Comparison of ENCODE assay signal across 8 cellular contexts in genomic region chr12:103924761-103925641, GRCh38. TPM values are rescaled to one million over a fixed set of nuclear protein-coding genes. Genes with fewer than 3 reads are reported as not detected.
DNase-seq lines count a peak whose midpoint lies in the region; ATAC-seq and TF ChIP-seq lines count a peak whose summit lies in the region.

No MANE protein-coding gene starts in this region.

- H4K20me1 ChIP-seq in OCI-LY3 (ENCODE audit: insufficient read depth, low read length) = no peaks in the 10 kb centered on the region

- H3K4me2 ChIP-seq in OCI-LY3 (ENCODE audit: low read length) = peak overlapping the region; percentile 76

- H3K4me3 ChIP-seq in breast epithelium = no peak overlapping the region
- H3K4me3 ChIP-seq in OCI-LY3 (ENCODE audit: low read length) = peak overlapping the region; percentile 57
- H3K4me3 ChIP-seq in right lobe of liver = no peak overlapping the region

- no TSS peak for BruUV-seq in MCF 10A (replicated peaks; lab: Mats Ljungman, UMichigan)

- H2AFZ ChIP-seq in OCI-LY3 (ENCODE audit: low read depth, low read length) = peak overlapping the region; percentile 19; the same call in 1 of the 2 replicates

- H3K4me1 ChIP-seq in breast epithelium = no peaks in the 10 kb centered on the region
- peaks cover 50% of the 10 kb centered on the region for H3K4me1 ChIP-seq in OCI-LY3 (ENCODE audit: low read length)
- H3K4me1 ChIP-seq in right lobe of liver = peaks cover 0 to 5% (median 0%) of the 10 kb centered on the region in 4 donors

- ATAC-seq in HG02885 (IDR thresholded peaks at IDR 0.05; ENCODE audit: poor library complexity, unreplicated experiment) (peak; percentile 36), right lobe of liver (no peak)
- ATAC-seq in central memory CD8-positive, alpha-beta T cell (replicated peaks; ENCODE audit: extremely low read depth, poor library complexity, severe bottlenecking) = no peak

- no peaks in the 10 kb centered on the region for H3K27me3 ChIP-seq in breast epithelium
- no peaks in the 10 kb centered on the region for H3K27me3 ChIP-seq in OCI-LY3 (ENCODE audit: low read depth, low read length)
- no peaks in the 10 kb centered on the region for H3K27me3 ChIP-seq in right lobe of liver

- TF ChIP-seq CTCF in MCF 10A (IDR thresholded peaks at IDR 0.05; ENCODE audit: unreplicated experiment) = no peak
- TF ChIP-seq CTCF in breast epithelium (IDR thresholded peaks at IDR 0.05) = no peak
- no peak for TF ChIP-seq CTCF in OCI-LY3 (IDR thresholded peaks at IDR 0.05; ENCODE audit: low read depth, low read length)
- no peak for TF ChIP-seq CTCF in right lobe of liver (IDR thresholded peaks at IDR 0.05)

- TF ChIP-seq POLR2A in breast epithelium (IDR thresholded peaks at IDR 0.05) = no peak
- TF ChIP-seq POLR2A in right lobe of liver (IDR thresholded peaks at IDR 0.05) = no peak

- WGBS in right lobe of liver (ENCODE audit: insufficient coverage, low coverage, low lambda C conversion rate, missing lambda C conversion rate) = 77% methylated on average over 9 of the region's 9 CpGs

- DNase-seq in MCF 10A (ENCODE audit: unreplicated experiment) (peak; percentile 63), breast epithelium (ENCODE audit: low spot score in 2 of 2) (no peak), right lobe of liver (no peak), NK-92 (lab: John Stamatoyannopoulos, UW; ENCODE audit: unreplicated experiment) (no peak)
- no peak for DNase-seq in central memory CD8-positive, alpha-beta T cell (ENCODE audit: low spot score in 2 of 2)

- peak overlapping the region; percentile 55 for H3K9ac ChIP-seq in OCI-LY3 (ENCODE audit: low read length)

- H3K27ac Mint-ChIP-seq in MCF 10A (ENCODE audit: low read depth, unreplicated experiment) = no peak overlapping the region
- peak overlapping the region; percentile 76 for H3K27ac Mint-ChIP-seq in central memory CD8-positive, alpha-beta T cell (ENCODE audit: low read depth)
- peak overlapping the region; percentile 93 for H3K27ac Mint-ChIP-seq in stimulated activated naive CD8-positive, alpha-beta T cell treated with anti-CD3 and anti-CD28 coated beads, Interleukin-15, Interleukin-2, amounts not matched to agents 100 ng/mL and 50 ng/mL, for 24 hours

- no peak overlapping the region for H3K27ac ChIP-seq in breast epithelium
- peak overlapping the region; percentile 85 for H3K27ac ChIP-seq in OCI-LY3 (ENCODE audit: low read length)
- no peak overlapping the region for H3K27ac ChIP-seq in right lobe of liver

- H3K9me3 ChIP-seq in breast epithelium (no peaks in the 10 kb centered on the region), OCI-LY3 (ENCODE audit: insufficient read depth, low read length) (no peaks in the 10 kb centered on the region), right lobe of liver (no peaks in the 10 kb centered on the region)

- H3K79me2 ChIP-seq in OCI-LY3 (ENCODE audit: low read length) = peaks cover 5% of the 10 kb centered on the region; the same call in 1 of the 2 replicates

- H3K4me3 Mint-ChIP-seq in MCF 10A (ENCODE audit: unreplicated experiment) = no peak overlapping the region
- peak overlapping the region; percentile 13 for H3K4me3 Mint-ChIP-seq in central memory CD8-positive, alpha-beta T cell
- H3K4me3 Mint-ChIP-seq in stimulated activated naive CD8-positive, alpha-beta T cell treated with anti-CD3 and anti-CD28 coated beads, Interleukin-15, Interleukin-2, amounts not matched to agents 100 ng/mL and 50 ng/mL, for 24 hours = peak overlapping the region; percentile 80

- H3K9me3 Mint-ChIP-seq in MCF 10A (ENCODE audit: unreplicated experiment) = no peaks in the 10 kb centered on the region
- H3K9me3 Mint-ChIP-seq in central memory CD8-positive, alpha-beta T cell = no peaks in the 10 kb centered on the region
- no peaks in the 10 kb centered on the region for H3K9me3 Mint-ChIP-seq in stimulated activated naive CD8-positive, alpha-beta T cell treated with anti-CD3 and anti-CD28 coated beads, Interleukin-15, Interleukin-2, amounts not matched to agents 100 ng/mL and 50 ng/mL, for 24 hours

- CTCF ChIA-PET in MCF 10A (lab: Yijun Ruan, JAX) = interaction anchor here (0.6 to 1.0 kb wide), 3 partner anchors 12 to 645 kb away, joined by 3 to 4 read pairs (median 3); no protein-coding TSS in a partner anchor

- POLR2A ChIA-PET in MCF 10A (lab: Yijun Ruan, JAX) = interaction anchor here (0.7 to 1.2 kb wide), 2 partner anchors 31 to 41 kb away, joined by 3 read pairs; no protein-coding TSS in a partner anchor

- H3K27me3 Mint-ChIP-seq in MCF 10A (ENCODE audit: insufficient read depth, unreplicated experiment) = no peaks in the 10 kb centered on the region
- no peaks in the 10 kb centered on the region for H3K27me3 Mint-ChIP-seq in central memory CD8-positive, alpha-beta T cell
- H3K27me3 Mint-ChIP-seq in stimulated activated naive CD8-positive, alpha-beta T cell treated with anti-CD3 and anti-CD28 coated beads, Interleukin-15, Interleukin-2, amounts not matched to agents 100 ng/mL and 50 ng/mL, for 24 hours = peaks cover 1% of the 10 kb centered on the region

- intact Hi-C loops in MCF 10A (cut with micrococcal nuclease) (no loop called here), breast epithelium (cut with DNase I; ENCODE audit: low total_unique reads) (no loop called here), right lobe of liver (cut with DNase I) (no loop called here)

- peaks cover 8% of the 10 kb centered on the region for H3K4me1 Mint-ChIP-seq in MCF 10A (ENCODE audit: insufficient read depth, unreplicated experiment)
- H3K4me1 Mint-ChIP-seq in central memory CD8-positive, alpha-beta T cell = peaks cover 33% of the 10 kb centered on the region
- H3K4me1 Mint-ChIP-seq in stimulated activated naive CD8-positive, alpha-beta T cell treated with anti-CD3 and anti-CD28 coated beads, Interleukin-15, Interleukin-2, amounts not matched to agents 100 ng/mL and 50 ng/mL, for 24 hours (ENCODE audit: low read depth) = peaks cover 56% of the 10 kb centered on the region

- no peaks in the 10 kb centered on the region for H3K36me3 ChIP-seq in breast epithelium
- H3K36me3 ChIP-seq in OCI-LY3 (replicated peaks; ENCODE audit: low read depth, low read length) = no peaks in the 10 kb centered on the region
- no peaks in the 10 kb centered on the region for H3K36me3 ChIP-seq in right lobe of liver

- peaks cover 3% of the 10 kb centered on the region for H3K36me3 Mint-ChIP-seq in MCF 10A (ENCODE audit: insufficient read depth, unreplicated experiment)
- H3K36me3 Mint-ChIP-seq in central memory CD8-positive, alpha-beta T cell (ENCODE audit: insufficient read depth) = peaks cover 14% of the 10 kb centered on the region
- peaks cover 2% of the 10 kb centered on the region for H3K36me3 Mint-ChIP-seq in stimulated activated naive CD8-positive, alpha-beta T cell treated with anti-CD3 and anti-CD28 coated beads, Interleukin-15, Interleukin-2, amounts not matched to agents 100 ng/mL and 50 ng/mL, for 24 hours (ENCODE audit: low read depth)

RNA-seq across cellular contexts. Expression of gene HSP90B1, which starts 5.2 kb away (rescaled TPM):
- total RNA-seq in MCF 10A (2022) = 1,052 and 1,334 TPM in 2 replicates
- 100 to 1,000 TPM; 341 to 456 (median 362) TPM for total RNA-seq in breast epithelium
- total RNA-seq in right lobe of liver = 1,000 to 10,000 TPM in 1 of 6 experiments, 100 to 1,000 TPM in 5; 472 to 1,038 (median 633) TPM

RNA-seq across cellular contexts. Expression of gene TDG, which starts 40.7 kb away (rescaled TPM):
- total RNA-seq in MCF 10A (2022) (31.6 and 31.8 TPM in 2 replicates), breast epithelium (10 to 100 TPM; 14.4 to 37.5 (median 29.8) TPM), right lobe of liver (10 to 100 TPM in 2 of 6 experiments, 1 to 10 TPM in 4; 4.9 to 14.1 (median 9.5) TPM)
